ENCODE assay signal across 1 cellular context in genomic region chr18:46536215-46536874, GRCh38.
TF ChIP-seq lines count a peak whose summit lies in the region.

No MANE protein-coding gene starts in this region.

TF ChIP-seq in HCT116, 20 proteins besides CTCF, POLR2A, EP300 and RAD21 (continued from another document):
- TF ChIP-seq ELF1 (IDR thresholded peaks at IDR 0.05; ENCODE audit: borderline replicate concordance, low read depth), result no peak
- TF ChIP-seq TCF7L2 (IDR thresholded peaks at IDR 0.05; ENCODE audit: borderline replicate concordance, extremely low read depth, insufficient read depth, insufficient read length), result peak; percentile 14
- TF ChIP-seq ZNF274 (IDR thresholded peaks at IDR 0.05; ENCODE audit: low read depth, low read length), result no peak
- no peak for TF ChIP-seq CEBPB (IDR thresholded peaks at IDR 0.05; ENCODE audit: low read depth)
- no peak for TF ChIP-seq SRF (IDR thresholded peaks at IDR 0.05; ENCODE audit: low read depth)
- TF ChIP-seq SIN3A (IDR thresholded peaks at IDR 0.05; ENCODE audit: low read depth), result no peak
- no peak for TF ChIP-seq ATF3 (IDR thresholded peaks at IDR 0.05)
- TF ChIP-seq EGR1 (IDR thresholded peaks at IDR 0.05; ENCODE audit: low read depth), result peak; percentile 74
- TF ChIP-seq ZFX (IDR thresholded peaks at IDR 0.05), result no peak
- TF ChIP-seq EZH2 (IDR thresholded peaks at IDR 0.05), result no peak
- TF ChIP-seq POLR2AphosphoS5 (IDR thresholded peaks at IDR 0.05; ENCODE audit: low read depth, low read length), result no peak
- TF ChIP-seq CBX3 (IDR thresholded peaks at IDR 0.05; ENCODE audit: low read depth), result no peak
TF ChIP-seq in HCT116: peak in this region for 6.
